Comparison of ENCODE assay signal across 8 cellular contexts in the genomic region with DNA sequence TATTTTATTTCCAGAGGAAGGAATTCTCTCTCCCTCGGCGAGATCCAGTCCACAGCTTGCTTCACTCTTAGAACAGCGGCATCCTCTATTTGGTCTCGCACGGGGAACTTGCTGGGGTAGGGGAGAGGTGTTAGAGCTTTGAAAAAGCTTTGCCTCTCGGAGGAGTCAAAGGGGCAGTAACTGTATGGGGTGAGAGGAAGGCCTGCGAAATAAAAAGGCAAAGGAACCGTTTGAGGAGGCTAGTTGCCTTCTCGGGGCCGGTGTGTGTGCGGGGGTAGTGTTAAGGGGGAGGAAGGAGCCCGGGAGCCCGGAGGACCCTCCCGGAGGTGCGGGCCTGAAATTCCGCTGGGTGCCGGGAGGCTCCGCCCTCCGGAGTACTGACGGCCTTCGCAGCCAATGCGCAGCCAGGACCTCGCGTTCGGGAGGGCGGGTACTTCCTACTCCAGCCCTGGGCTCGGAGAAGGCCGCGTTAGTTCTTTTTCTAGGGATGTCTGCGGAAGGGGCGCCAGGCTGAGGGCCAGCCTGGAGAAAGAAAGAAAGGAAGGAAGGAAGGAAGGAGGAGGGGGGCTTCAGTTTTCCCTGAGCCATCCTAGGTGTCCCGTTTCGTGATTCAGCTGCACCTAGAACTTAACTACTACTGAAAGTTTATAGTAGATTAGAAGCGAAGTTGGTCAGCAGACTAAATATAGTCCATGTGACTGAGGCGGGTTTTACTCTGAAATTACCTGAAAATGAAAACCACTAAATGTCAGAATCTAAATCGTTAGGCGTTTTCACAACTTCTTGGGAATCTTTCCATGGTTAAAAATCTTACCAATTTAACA. TPM values are rescaled to one million over a fixed set of nuclear protein-coding genes. Genes with fewer than 3 reads are reported as not detected.
A peak's percentile ranks its signal among the peaks of the same experiment; 100 is the strongest.
DNase-seq lines count a peak whose midpoint lies in the region; ATAC-seq and TF ChIP-seq lines count a peak whose summit lies in the region.

No MANE protein-coding gene starts in this region.

- H3K4me3 ChIP-seq in HUES48 (ENCODE audit: low read depth, low read length), result peak overlapping the region; percentile 97
- H3K4me3 ChIP-seq in endocrine pancreas (ENCODE audit: control insufficient read depth, insufficient read depth, low read length), result peak overlapping the region; percentile 92
- H3K4me3 ChIP-seq in mesodermal cell (ENCODE audit: extremely low read depth, insufficient read depth, low read length, poor library complexity, severe bottlenecking), result peak overlapping the region; percentile 90

- no peak for TF ChIP-seq CTCF in Calu3 (IDR thresholded peaks at IDR 0.05; ENCODE audit: unreplicated experiment)

- H3K4me1 Mint-ChIP-seq in Calu3 (ENCODE audit: low read depth, unreplicated experiment), result peaks cover 45% of the 10 kb centered on the region
- peaks cover 38% of the 10 kb centered on the region for H3K4me1 Mint-ChIP-seq in activated CD8-positive, alpha-beta memory T cell treated with anti-CD3 and anti-CD28 coated beads, Interleukin-2, amount 10 ng/mL, durations not matched to agents 7 days and 5 days

- peaks cover 32% of the 10 kb centered on the region for H3K4me1 ChIP-seq in HUES48 (ENCODE audit: control insufficient read depth, insufficient read depth, low read length)
- peaks cover 18% of the 10 kb centered on the region for H3K4me1 ChIP-seq in endocrine pancreas (ENCODE audit: control insufficient read depth, insufficient read depth, low read length)
- peaks cover 26% of the 10 kb centered on the region for H3K4me1 ChIP-seq in mesodermal cell (ENCODE audit: control insufficient read depth, insufficient read depth, low read length, poor library complexity, severe bottlenecking)

- H3K9me3 Mint-ChIP-seq in Calu3 (ENCODE audit: low read depth, unreplicated experiment), result no peaks in the 10 kb centered on the region
- H3K9me3 Mint-ChIP-seq in activated CD8-positive, alpha-beta memory T cell treated with anti-CD3 and anti-CD28 coated beads, Interleukin-2, amount 10 ng/mL, durations not matched to agents 7 days and 5 days (ENCODE audit: low read depth), result no peaks in the 10 kb centered on the region

- DNase-seq in Calu3, result peak; percentile 96
- peak; percentile 80 for DNase-seq in NOMO-1 treated with dmso at 0.1 percent for 144 hours (lab: John Stamatoyannopoulos, UW; ENCODE audit: unreplicated experiment)
- DNase-seq in activated CD8-positive, alpha-beta memory T cell treated with anti-CD3 and anti-CD28 coated beads, Interleukin-2, amount 10 ng/mL, durations not matched to agents 7 days and 5 days, result peak; percentile 92
- peak; percentile 59 for DNase-seq in stimulated activated CD8-positive, alpha-beta memory T cell treated with anti-CD3 and anti-CD28 coated beads, Interleukin-15, amount 100 ng/mL, for 24 hours (ENCODE audit: low read depth)

- CTCF ChIA-PET in Calu3 (lab: Charles Lee), result interaction anchor here (0.7 to 1.5 kb wide), 3 partner anchors 26 to 869 kb away, joined by 3 to 4 read pairs (median 3); no protein-coding TSS in a partner anchor
- CTCF ChIA-PET in activated CD8-positive, alpha-beta memory T cell treated with anti-CD3 and anti-CD28 coated beads, Interleukin-2, amount 10 ng/mL, durations not matched to agents 7 days and 5 days (lab: Charles Lee), result interaction anchor here (1.0 to 3.2 kb wide), 12 partner anchors 8 to 477 kb away, joined by 3 to 11 read pairs (median 4); no protein-coding TSS in a partner anchor

- H3K36me3 ChIP-seq in HUES48 (ENCODE audit: control insufficient read depth, insufficient read depth, low read length) (no peaks in the 10 kb centered on the region), endocrine pancreas (ENCODE audit: control insufficient read depth, insufficient read depth, low read length) (no peaks in the 10 kb centered on the region), mesodermal cell (ENCODE audit: control insufficient read depth, insufficient read depth, low read length) (no peaks in the 10 kb centered on the region)

- BruUV-seq in Calu3 (replicated peaks; lab: Mats Ljungman, UMichigan), result no TSS peak

- 3 to 7% methylated on average over 18 to 24 of the region's 37 CpGs for WGBS in mesodermal cell (ENCODE audit: insufficient coverage in 2 of 2), 2 experiments

- peak overlapping the region; percentile 81 for H3K27ac Mint-ChIP-seq in Calu3 (ENCODE audit: unreplicated experiment)
- H3K27ac Mint-ChIP-seq in activated CD8-positive, alpha-beta memory T cell treated with anti-CD3 and anti-CD28 coated beads, Interleukin-2, amount 10 ng/mL, durations not matched to agents 7 days and 5 days, result peak overlapping the region; percentile 99

- peaks cover 58% of the 10 kb centered on the region for H3K36me3 Mint-ChIP-seq in Calu3 (ENCODE audit: insufficient read depth, unreplicated experiment)
- H3K36me3 Mint-ChIP-seq in activated CD8-positive, alpha-beta memory T cell treated with anti-CD3 and anti-CD28 coated beads, Interleukin-2, amount 10 ng/mL, durations not matched to agents 7 days and 5 days, result peaks cover 5% of the 10 kb centered on the region

- intact Hi-C loops in Calu3 (cut with micrococcal nuclease; ENCODE audit: unreplicated experiment), result loop anchor here (5.0 to 10.0 kb wide), 5 partner anchors 108 to 544 kb away; no protein-coding TSS in a partner anchor

- H3K27ac ChIP-seq in HUES48 (ENCODE audit: low read depth, low read length) (peak overlapping the region; percentile 94), mesodermal cell (ENCODE audit: low read depth, low read length, severe bottlenecking) (peak overlapping the region; percentile 88)

- no peaks in the 10 kb centered on the region for H3K27me3 Mint-ChIP-seq in Calu3 (ENCODE audit: unreplicated experiment)
- H3K27me3 Mint-ChIP-seq in activated CD8-positive, alpha-beta memory T cell treated with anti-CD3 and anti-CD28 coated beads, Interleukin-2, amount 10 ng/mL, durations not matched to agents 7 days and 5 days, result no peaks in the 10 kb centered on the region

- no peaks in the 10 kb centered on the region for H3K9me3 ChIP-seq in HUES48 (ENCODE audit: control insufficient read depth, insufficient read depth, low read length)
- no peaks in the 10 kb centered on the region for H3K9me3 ChIP-seq in endocrine pancreas (ENCODE audit: control insufficient read depth, low read length)
- no peaks in the 10 kb centered on the region for H3K9me3 ChIP-seq in mesodermal cell (ENCODE audit: control insufficient read depth, low read length)

- no peaks in the 10 kb centered on the region for H3K27me3 ChIP-seq in HUES48 (ENCODE audit: control insufficient read depth, insufficient read depth, low read length)
- no peaks in the 10 kb centered on the region for H3K27me3 ChIP-seq in endocrine pancreas (ENCODE audit: control insufficient read depth, insufficient read depth, low read length)

- peak; percentile 65 for ATAC-seq in GM21447 (IDR thresholded peaks at IDR 0.05; ENCODE audit: unreplicated experiment)
- peak; percentile 83 for ATAC-seq in activated CD8-positive, alpha-beta memory T cell treated with anti-CD3 and anti-CD28 coated beads, Interleukin-2, amount 10 ng/mL, durations not matched to agents 7 days and 5 days

- peak overlapping the region; percentile 83 for H3K9ac ChIP-seq in HUES48 (ENCODE audit: low read depth, low read length)
- H3K9ac ChIP-seq in endocrine pancreas (ENCODE audit: control insufficient read depth, insufficient read depth, low read length), result peak overlapping the region; percentile 85

- peak overlapping the region; percentile 87 for H3K4me3 Mint-ChIP-seq in Calu3 (ENCODE audit: low read depth, unreplicated experiment)
- H3K4me3 Mint-ChIP-seq in activated CD8-positive, alpha-beta memory T cell treated with anti-CD3 and anti-CD28 coated beads, Interleukin-2, amount 10 ng/mL, durations not matched to agents 7 days and 5 days, result peak overlapping the region; percentile 99

RNA-seq across cellular contexts. Expression of gene NEK7, which starts 2.2 kb away (rescaled TPM):
- total RNA-seq in Calu3 (2022), result 136 and 145 TPM in 2 replicates
- total RNA-seq in activated CD8-positive, alpha-beta memory T cell treated with anti-CD3 and anti-CD28 coated beads, Interleukin-2, amount 10 ng/mL, durations not matched to agents 7 days and 5 days, result 10 to 100 TPM; 71.4 to 77.4 TPM
- 30.0 TPM for polyA plus RNA-seq in mesodermal cell (2013, experiment 1 of 2)
- 33.9 TPM for polyA plus RNA-seq in mesodermal cell (2013, experiment 2 of 2)

Comparison
In these comparisons a context has a peak if more than half of its experiments do, and no peak if none do; other contexts are left out.
1. Peak in every context shown above with its lines: DNase-seq, ATAC-seq, H3K4me3 ChIP-seq and H3K27ac ChIP-seq.